In genomic region chr1:237779356-237779755, GRCh38 we compare ENCODE assay signal across 18 cellular contexts.
A peak's percentile ranks its signal among the peaks of the same experiment; 100 is the strongest.
DNase-seq lines count a peak whose midpoint lies in the region; ATAC-seq, FAIRE-seq and TF ChIP-seq lines count a peak whose summit lies in the region.
"Had no signal": no experiment of that assay in that cellular context is flagged by ENCODE, and none has a peak within 500 bp of the region (broad histone marks: within the 10 kb centered on the region; RNA-seq: fewer than 3 reads in every experiment).

No MANE protein-coding gene starts in this region.

- H3K27me3 ChIP-seq in bronchial epithelial cell (ENCODE audit: control insufficient read depth, insufficient read depth, low read length): no peaks in the 10 kb centered on the region

- H3K4me3 ChIP-seq in LNCaP clone FGC (ENCODE audit: low read depth, low read length) (no peak overlapping the region), bronchial epithelial cell (ENCODE audit: low read depth, low read length) (no peak overlapping the region)
- H3K4me3 ChIP-seq: GM23338 had no signal

- TF ChIP-seq CTCF in LNCaP clone FGC (IDR thresholded peaks at IDR 0.05; ENCODE audit: control insufficient read depth, extremely low read depth, insufficient read depth) (no peak), bronchial epithelial cell (IDR thresholded peaks at IDR 0.05; ENCODE audit: insufficient read depth, low read length, severe bottlenecking) (no peak)

- DNase-seq in LNCaP clone FGC (ENCODE audit: low read depth) (peak; percentile 35), bronchial epithelial cell (ENCODE audit: low read depth) (peak; percentile 5), islet precursor cell (peak; percentile 65), EL (no peak)
- DNase-seq: C1 segment of cervical spinal cord; Calu3; CD4-positive, alpha-beta memory T cell; COR-L47; DMS153; DND-41; GF-D8; H9 had no signal

- H3K36me3 ChIP-seq in bronchial epithelial cell (ENCODE audit: control insufficient read depth, insufficient read depth, low read length): no peaks in the 10 kb centered on the region

- FAIRE-seq in bronchial epithelial cell (lab: Jason Lieb, UNC): no peak
- FAIRE-seq: GM12891, GM18507 had no signal

- ATAC-seq in GM19035 (IDR thresholded peaks at IDR 0.05; ENCODE audit: unreplicated experiment) (no peak), GM21723 (IDR thresholded peaks at IDR 0.05; ENCODE audit: unreplicated experiment) (no peak)
- ATAC-seq: GM23338, HCT116 had no signal
